In genomic region chr6:4368649-4369048, GRCh38 we compare ENCODE assay signal across 21 cellular contexts.
"Had no signal": no experiment of that assay in that cellular context is flagged by ENCODE, and none has a peak within 500 bp of the region (broad histone marks: within the 10 kb centered on the region; RNA-seq: fewer than 3 reads in every experiment).

No MANE protein-coding gene starts in this region.

- H3K4me1 ChIP-seq: gastroesophageal sphincter, pancreas, sigmoid colon, tibial nerve, upper lobe of right lung had no signal

- H3K27me3 ChIP-seq: esophagus muscularis mucosa, gastroesophageal sphincter, hepatocyte, neural progenitor cell, pancreas, sigmoid colon, testis, tibial nerve, upper lobe of right lung, vagina had no signal

- H3K9me3 ChIP-seq: esophagus muscularis mucosa, gastroesophageal sphincter, pancreas, sigmoid colon, testis, upper lobe of right lung, vagina had no signal

- H2AFZ ChIP-seq: hepatocyte, neural progenitor cell had no signal

- DNase-seq: effector memory CD8-positive, alpha-beta T cell; kidney; left colon; nucleus accumbens; pancreas; retina; sigmoid colon; stimulated activated CD4-positive, alpha-beta T cell treated with anti-CD3 and anti-CD28 coated beads, Interleukin-2, amount 100 ng/mL, for 24 hours; stimulated activated CD4-positive, alpha-beta T cell treated with anti-CD3 and anti-CD28 coated beads, Interleukin-4, amount 100 ng/mL, for 4 hours; stimulated activated naive B cell treated with anti-CD40 and anti-IgM and Interleukin-4, amounts not matched to agents 10 μg/mL and 1 μg/mL and 100 μg/mL, for 72 hours; stimulated activated naive CD8-positive, alpha-beta T cell treated with anti-CD3 and anti-CD28 coated beads, Interleukin-15, amount 100 ng/mL, for 72 hours; testis; upper lobe of right lung had no signal

- H3K4me3 ChIP-seq: esophagus muscularis mucosa, gastroesophageal sphincter, hepatocyte, neural progenitor cell, pancreas, sigmoid colon, skin epidermis, testis, tibial nerve, upper lobe of right lung, vagina had no signal

- H3K36me3 ChIP-seq: esophagus muscularis mucosa, gastroesophageal sphincter, neural progenitor cell, pancreas, sigmoid colon, tibial nerve, upper lobe of right lung, vagina had no signal

- H3K9ac ChIP-seq: neural progenitor cell had no signal

- H3K27ac ChIP-seq: esophagus muscularis mucosa, gastroesophageal sphincter, hepatocyte, neural progenitor cell, pancreas, sigmoid colon, testis, tibial nerve, upper lobe of right lung, vagina had no signal

- H3K4me2 ChIP-seq: hepatocyte, neural progenitor cell had no signal

- ATAC-seq: effector memory CD8-positive, alpha-beta T cell; gastroesophageal sphincter; left colon; natural killer cell treated with Interleukin-12 subunit alpha and Interleukin-12 subunit beta and Interleukin-15 and Interleukin-18, amount 100 ng/mL, for 72 hours; pancreas; stimulated activated naive B cell treated with anti-CD40 and anti-IgM and Interleukin-4, amounts not matched to agents 10 μg/mL and 1 μg/mL and 100 μg/mL, for 72 hours; stimulated activated naive CD8-positive, alpha-beta T cell treated with anti-CD3 and anti-CD28 coated beads, Interleukin-15, amount 100 ng/mL, for 72 hours; upper lobe of right lung had no signal
